ENCODE assay signal across 9 cellular contexts in genomic region chr5:127492854-127493738, GRCh38. TPM values are rescaled to one million over a fixed set of nuclear protein-coding genes. Genes with fewer than 3 reads are reported as not detected.
A peak's percentile ranks its signal among the peaks of the same experiment; 100 is the strongest.
DNase-seq lines count a peak whose midpoint lies in the region; ATAC-seq lines count a peak whose summit lies in the region.
"Had no signal": no experiment of that assay in that cellular context is flagged by ENCODE, and none has a peak within 500 bp of the region (broad histone marks: within the 10 kb centered on the region; RNA-seq: fewer than 3 reads in every experiment).

No MANE protein-coding gene starts in this region.

- H4K8ac ChIP-seq in mesendoderm (ENCODE audit: low read depth, low read length) = no peak overlapping the region

- H2BK120ac ChIP-seq in mesendoderm (ENCODE audit: low read depth, low read length) = no peak overlapping the region

- H3K4me3 ChIP-seq in mesendoderm (ENCODE audit: low read length) = no peak overlapping the region
- H3K4me3 ChIP-seq: BLaER1 treated with 17β-estradiol and CSF1 and Interleukin-3, amounts not matched to agents 10 nM and 100 nM had no signal

- no peak overlapping the region for H3K4ac ChIP-seq in mesendoderm (ENCODE audit: low read depth, low read length)

- WGBS in mesendoderm (ENCODE audit: extremely low coverage, insufficient coverage, low lambda C conversion rate) = no CpG with 5 or more reads among the region's 3 CpGs

- no peak overlapping the region for H3K9ac ChIP-seq in mesendoderm (ENCODE audit: low read length)
- H3K9ac ChIP-seq: BLaER1 treated with 17β-estradiol and CSF1 and Interleukin-3, amounts not matched to agents 10 nM and 100 nM had no signal

- intact Hi-C loops in posterior cingulate gyrus (cut with DNase I) = loop anchor here (1.0 to 10.0 kb wide), 3 partner anchors 51 to 818 kb away; partner anchors contain the start of gene MEGF10

- H3K23ac ChIP-seq in mesendoderm (ENCODE audit: low read length) = no peak overlapping the region

- no peaks in the 10 kb centered on the region for H3K27me3 ChIP-seq in mesendoderm (ENCODE audit: insufficient read depth, low read length, poor library complexity)
- H3K27me3 ChIP-seq: BLaER1 treated with 17β-estradiol and CSF1 and Interleukin-3, amounts not matched to agents 10 nM and 100 nM had no signal

- no peak overlapping the region for H2BK15ac ChIP-seq in mesendoderm (replicated peaks; ENCODE audit: low read depth)

- H3K4me1 ChIP-seq in mesendoderm (ENCODE audit: control insufficient read depth, low read depth, low read length) = no peaks in the 10 kb centered on the region
- H3K4me1 ChIP-seq: BLaER1 treated with 17β-estradiol and CSF1 and Interleukin-3, amounts not matched to agents 10 nM and 100 nM had no signal

- H3K18ac ChIP-seq in mesendoderm (ENCODE audit: low read length) = no peak overlapping the region

- H3K4me2 ChIP-seq in mesendoderm (ENCODE audit: low read length) = no peak overlapping the region
- H3K4me2 ChIP-seq: BLaER1 treated with 17β-estradiol and CSF1 and Interleukin-3, amounts not matched to agents 10 nM and 100 nM had no signal

- ATAC-seq in GM21360 (IDR thresholded peaks at IDR 0.05; ENCODE audit: unreplicated experiment) (peak; percentile 83), HG03565 (IDR thresholded peaks at IDR 0.05; ENCODE audit: unreplicated experiment) (peak; percentile 81)

- DNase-seq in NCI-H2107 treated with DMSO at 0.1 percent for 48 hours (lab: John Stamatoyannopoulos, UW; ENCODE audit: unreplicated experiment) (peak; percentile 49), NCI-H2107 (lab: John Stamatoyannopoulos, UW) (no peak), NOMO-1 treated with DMSO at 0.1 percent for 48 hours (lab: John Stamatoyannopoulos, UW; ENCODE audit: unreplicated experiment) (peak; percentile 76), cerebellar cortex (ENCODE audit: low spot score) (peak; percentile 50), mesendoderm (peak; percentile 49), posterior cingulate gyrus (no peak)

- no peak overlapping the region for H2BK5ac ChIP-seq in mesendoderm (ENCODE audit: low read length)

- H3K79me1 ChIP-seq in mesendoderm (ENCODE audit: low read length) = no peaks in the 10 kb centered on the region

- no peak overlapping the region for H3K56ac ChIP-seq in mesendoderm (ENCODE audit: low read length)

- no peaks in the 10 kb centered on the region for H3K36me3 ChIP-seq in mesendoderm (ENCODE audit: control insufficient read depth, insufficient read depth, low read length)
- H3K36me3 ChIP-seq: BLaER1 treated with 17β-estradiol and CSF1 and Interleukin-3, amounts not matched to agents 10 nM and 100 nM had no signal

- no peak overlapping the region for H3K27ac ChIP-seq in mesendoderm (ENCODE audit: low read depth, low read length)
- H3K27ac ChIP-seq: BLaER1 treated with 17β-estradiol and CSF1 and Interleukin-3, amounts not matched to agents 10 nM and 100 nM had no signal

- H2AK5ac ChIP-seq in mesendoderm (ENCODE audit: low read length) = no peak overlapping the region

- no peaks in the 10 kb centered on the region for H3K79me2 ChIP-seq in mesendoderm (ENCODE audit: control insufficient read depth, insufficient read depth, low read length)

- no peak overlapping the region for H4K5ac ChIP-seq in mesendoderm (ENCODE audit: low read length)

RNA-seq across cellular contexts. Expression of gene PRRC1, which starts 24.3 kb away (rescaled TPM):
- 71.2 TPM for polyA plus RNA-seq in mesendoderm (2013, experiment 1 of 2)
- polyA plus RNA-seq in mesendoderm (2013, experiment 2 of 2) = 67.2 TPM

Comparison
In these comparisons a context has a peak if more than half of its experiments do, and no peak if none do; other contexts are left out.
1. DNase-seq: peak in NCI-H2107 treated with DMSO at 0.1 percent for 48 hours (single experiment), NOMO-1 treated with DMSO at 0.1 percent for 48 hours (single experiment), cerebellar cortex (single experiment) and mesendoderm (single experiment); none in NCI-H2107 (single experiment) and posterior cingulate gyrus (0 of 10).